34 cellular contexts compared by ENCODE assay signal in genomic region chr14:103142031-103142430, GRCh38. TPM values are rescaled to one million over a fixed set of nuclear protein-coding genes. Genes with fewer than 3 reads are reported as not detected.
DNase-seq lines count a peak whose midpoint lies in the region; ATAC-seq and TF ChIP-seq lines count a peak whose summit lies in the region.
"Had no signal": no experiment of that assay in that cellular context is flagged by ENCODE, and none has a peak within 500 bp of the region (broad histone marks: within the 10 kb centered on the region; RNA-seq: fewer than 3 reads in every experiment).

No MANE protein-coding gene starts in this region.

- no peaks in the 10 kb centered on the region for H3K36me3 Mint-ChIP-seq in T-helper 2 cell treated with Interferon-gamma antibody and Interleukin-4, amounts not matched to agents 5 μg/mL and 100 μg/mL, for 36 hours (ENCODE audit: low read depth)
- H3K36me3 Mint-ChIP-seq: activated naive CD8-positive, alpha-beta T cell treated with anti-CD3 and anti-CD28 coated beads, Interleukin-2, amount 10 ng/mL, durations not matched to agents 7 days and 5 days; IgD-negative memory B cell; memory B cell had no signal

- H3K4me3 ChIP-seq in OCI-LY7 (ENCODE audit: low read depth, low read length, poor library complexity, severe bottlenecking), result no peak overlapping the region
- H3K4me3 ChIP-seq in parathyroid adenoma (ENCODE audit: low read depth, low read length), result no peak overlapping the region
- no peak overlapping the region for H3K4me3 ChIP-seq in smooth muscle cell
- H3K4me3 ChIP-seq: ascending aorta, GM23338, skin epidermis had no signal

- H3K4me2 ChIP-seq in OCI-LY7 (ENCODE audit: low read length) (peak overlapping the region; percentile 73), parathyroid adenoma (ENCODE audit: low read length) (no peak overlapping the region), smooth muscle cell (no peak overlapping the region)
- H3K4me2 ChIP-seq: GM23338 had no signal

- H3K4me1 Mint-ChIP-seq in T-helper 2 cell treated with Interferon-gamma antibody and Interleukin-4, amounts not matched to agents 5 μg/mL and 100 μg/mL, for 36 hours (ENCODE audit: low read depth), result peaks cover 5% of the 10 kb centered on the region
- H3K4me1 Mint-ChIP-seq: activated naive CD8-positive, alpha-beta T cell treated with anti-CD3 and anti-CD28 coated beads, Interleukin-2, amount 10 ng/mL, durations not matched to agents 7 days and 5 days had no signal

- no peak overlapping the region for H3K27ac Mint-ChIP-seq in T-helper 2 cell treated with Interferon-gamma antibody and Interleukin-4, amounts not matched to agents 5 μg/mL and 100 μg/mL, for 36 hours
- H3K27ac Mint-ChIP-seq: activated B cell treated with CpG ODN at 0.5 μM for 24 hours; activated naive CD8-positive, alpha-beta T cell treated with anti-CD3 and anti-CD28 coated beads, Interleukin-2, amount 10 ng/mL, durations not matched to agents 7 days and 5 days; GM23338 had no signal

- peaks cover 15% of the 10 kb centered on the region for H3F3A ChIP-seq in smooth muscle cell (ENCODE audit: low read depth)

- peaks cover 7% of the 10 kb centered on the region for H3K27me3 Mint-ChIP-seq in T-helper 2 cell treated with Interferon-gamma antibody and Interleukin-4, amounts not matched to agents 5 μg/mL and 100 μg/mL, for 36 hours (ENCODE audit: low read depth)

- H3K9ac ChIP-seq in parathyroid adenoma (no peak overlapping the region), smooth muscle cell (ENCODE audit: low read depth) (no peak overlapping the region)

- H3K4me1 ChIP-seq in OCI-LY7 (ENCODE audit: insufficient read depth, low read length, poor library complexity, severe bottlenecking), result peaks cover 34% of the 10 kb centered on the region
- peaks cover 32% of the 10 kb centered on the region for H3K4me1 ChIP-seq in parathyroid adenoma
- peaks cover 25% of the 10 kb centered on the region for H3K4me1 ChIP-seq in smooth muscle cell (ENCODE audit: low read depth)
- H3K4me1 ChIP-seq: ascending aorta had no signal

- H3K27ac ChIP-seq in OCI-LY7 (ENCODE audit: low read depth, low read length, poor library complexity, severe bottlenecking) (peak overlapping the region; percentile 91), parathyroid adenoma (peak overlapping the region; percentile 40), smooth muscle cell (ENCODE audit: low read depth) (no peak overlapping the region)
- H3K27ac ChIP-seq: 22Rv1, ascending aorta, skin epidermis had no signal

- 84% methylated on average over 5 of the region's 5 CpGs for WGBS in smooth muscle cell (ENCODE audit: low lambda C conversion rate)

- H3K79me2 ChIP-seq in OCI-LY7 (ENCODE audit: insufficient read depth, low read depth, low read length), result no peaks in the 10 kb centered on the region
- H3K79me2 ChIP-seq in parathyroid adenoma, result no peaks in the 10 kb centered on the region
- H3K79me2 ChIP-seq in smooth muscle cell (ENCODE audit: low read depth), result no peaks in the 10 kb centered on the region

- H3K27me3 ChIP-seq in parathyroid adenoma (ENCODE audit: control insufficient read depth, insufficient read depth, low read length), result no peaks in the 10 kb centered on the region
- no peaks in the 10 kb centered on the region for H3K27me3 ChIP-seq in smooth muscle cell (ENCODE audit: low read depth)

- no peaks in the 10 kb centered on the region for H4K20me1 ChIP-seq in OCI-LY7 (ENCODE audit: insufficient read depth, low read length)
- H4K20me1 ChIP-seq in smooth muscle cell (ENCODE audit: low read depth), result no peaks in the 10 kb centered on the region

- TF ChIP-seq CTCF in OCI-LY7 (conservative IDR thresholded peaks at IDR 0.05; ENCODE audit: low read length), result peak; percentile 45
- peak; percentile 44 for TF ChIP-seq CTCF in parathyroid adenoma (IDR thresholded peaks at IDR 0.05)
- no peak for TF ChIP-seq CTCF in smooth muscle cell (IDR thresholded peaks at IDR 0.05; ENCODE audit: borderline replicate concordance, insufficient read depth, poor library complexity, severe bottlenecking)

- H3K9me3 ChIP-seq in OCI-LY7 (ENCODE audit: low read length), result no peaks in the 10 kb centered on the region
- H3K9me3 ChIP-seq in parathyroid adenoma (ENCODE audit: control insufficient read depth, low read length), result no peaks in the 10 kb centered on the region
- H3K9me3 ChIP-seq in smooth muscle cell (replicated peaks; ENCODE audit: low read depth), result no peaks in the 10 kb centered on the region
- H3K9me3 ChIP-seq: ascending aorta had no signal

- H3K36me3 ChIP-seq in OCI-LY7 (ENCODE audit: insufficient read depth, low read length), result no peaks in the 10 kb centered on the region
- no peaks in the 10 kb centered on the region for H3K36me3 ChIP-seq in parathyroid adenoma (ENCODE audit: control insufficient read depth, insufficient read depth, low read length)
- no peaks in the 10 kb centered on the region for H3K36me3 ChIP-seq in smooth muscle cell (ENCODE audit: low read depth)
- H3K36me3 ChIP-seq: ascending aorta had no signal

- no peaks in the 10 kb centered on the region for H3K9me2 ChIP-seq in OCI-LY7 (ENCODE audit: insufficient read depth, low read length)

- H3K4me3 Mint-ChIP-seq in T-helper 2 cell treated with Interferon-gamma antibody and Interleukin-4, amounts not matched to agents 5 μg/mL and 100 μg/mL, for 36 hours, result no peak overlapping the region
- H3K4me3 Mint-ChIP-seq: activated B cell treated with CpG ODN at 0.5 μM for 24 hours; activated naive CD8-positive, alpha-beta T cell treated with anti-CD3 and anti-CD28 coated beads, Interleukin-2, amount 10 ng/mL, durations not matched to agents 7 days and 5 days; activated T-cell treated with anti-CD3 and anti-CD28 coated beads, Interleukin-2, amount 50 U/mL, for 4 hours; GM23338; memory B cell had no signal

- H2AFZ ChIP-seq in OCI-LY7 (ENCODE audit: low read length) (peak overlapping the region; percentile 45; the same call in 1 of the 2 replicates), parathyroid adenoma (peak overlapping the region; percentile 68), smooth muscle cell (ENCODE audit: low read depth) (no peak overlapping the region)
- H2AFZ ChIP-seq: GM23338 had no signal

- H3K9me3 Mint-ChIP-seq in T-helper 2 cell treated with Interferon-gamma antibody and Interleukin-4, amounts not matched to agents 5 μg/mL and 100 μg/mL, for 36 hours, result no peaks in the 10 kb centered on the region
- H3K9me3 Mint-ChIP-seq: activated naive CD8-positive, alpha-beta T cell treated with anti-CD3 and anti-CD28 coated beads, Interleukin-2, amount 10 ng/mL, durations not matched to agents 7 days and 5 days; activated T-cell treated with anti-CD3 and anti-CD28 coated beads, Interleukin-2, amount 50 U/mL, for 4 hours; GM23338; IgD-negative memory B cell; memory B cell; nephron had no signal

- DNase-seq in DMS 273 (lab: John Stamatoyannopoulos, UW; ENCODE audit: unreplicated experiment) (peak; percentile 64), DMS 273 treated with DMSO at 0.1 percent for 48 hours (lab: John Stamatoyannopoulos, UW) (no peak), NCI-H2107 treated with DMSO at 0.1 percent for 48 hours (lab: John Stamatoyannopoulos, UW; ENCODE audit: unreplicated experiment) (peak; percentile 78), OCI-LY7 (ENCODE audit: low spot score) (peak; percentile 63), smooth muscle cell (lab: John Stamatoyannopoulos, UW; ENCODE audit: unreplicated experiment) (no peak)
- DNase-seq in T-helper 2 cell treated with Interferon-gamma antibody and Interleukin-4, amounts not matched to agents 5 μg/mL and 100 μg/mL, for 36 hours (ENCODE audit: low spot score), result no peak
- DNase-seq: activated B cell treated with CpG ODN at 0.5 μM for 24 hours; activated CD4-positive, alpha-beta T cell treated with anti-CD3 and anti-CD28 coated beads, Interleukin-2, amount 50 U/mL, for 1 hour; activated gamma-delta T cell; activated naive CD8-positive, alpha-beta T cell treated with anti-CD3 and anti-CD28 coated beads, Interleukin-2, amount 10 ng/mL, durations not matched to agents 7 days and 5 days; activated T-cell treated with anti-CD3 and anti-CD28 coated beads, Interleukin-2, amount 50 U/mL, for 4 hours; Calu3; effector CD4-positive, alpha-beta T cell; left colon; NCI-H2081; NCI-H510A; stimulated activated naive CD8-positive, alpha-beta T cell treated with anti-CD3 and anti-CD28 coated beads, Interleukin-15, Interleukin-2, amounts not matched to agents 100 U/mL and 50 U/mL, for 24 hours; T-helper 9 cell had no signal

- BruUV-seq in OCI-LY7 (replicated peaks; lab: Mats Ljungman, UMichigan), result no TSS peak

- POLR2A ChIA-PET in OCI-LY7 (lab: Charles Lee), result interaction anchor here (0.6 kb wide), 1 partner anchor 154 kb away, joined by 3 read pairs; no protein-coding TSS in a partner anchor

- intact Hi-C loops in OCI-LY7 (cut with micrococcal nuclease; ENCODE audit: unreplicated experiment), result no loop called here

- CTCF ChIA-PET in OCI-LY7 (lab: Charles Lee; ENCODE audit: unreplicated experiment), result interaction anchor here (3.2 kb wide), 1 partner anchor 37 kb away, joined by 24 read pairs; no protein-coding TSS in a partner anchor

- ATAC-seq in HG03354 (IDR thresholded peaks at IDR 0.05; ENCODE audit: poor library complexity, severe bottlenecking, unreplicated experiment), result no peak
- ATAC-seq: activated T-cell treated with anti-CD3 and anti-CD28 coated beads, Interleukin-2, amount 50 U/mL, for 4 hours; GM23338; left colon; stimulated activated naive CD8-positive, alpha-beta T cell treated with anti-CD3 and anti-CD28 coated beads, Interleukin-15, Interleukin-2, amounts not matched to agents 100 U/mL and 50 U/mL, for 24 hours had no signal

RNA-seq across cellular contexts. Expression of gene TNFAIP2, which starts 18.8 kb away (rescaled TPM):
- total RNA-seq in OCI-LY7 (2014; rRNA removed; shearing (Covaris generic)), result not detected in 2 replicates
- total RNA-seq in OCI-LY7 (2022) (not detected in 2 replicates), smooth muscle cell (35.7 and 46.5 TPM in 2 replicates)
- polyA plus RNA-seq in smooth muscle cell, result 57.7 and 76.5 TPM in 2 replicates
- polyA plus RNA-seq: IgD-negative memory B cell had no signal

RNA-seq across cellular contexts. Expression of gene EXOC3L4, which starts 47.5 kb away (rescaled TPM):
- not detected in 2 replicates for total RNA-seq in OCI-LY7 (2014; rRNA removed; shearing (Covaris generic))
- total RNA-seq in OCI-LY7 (2022) (not detected in 2 replicates), smooth muscle cell (not detected in 2 replicates)
- not detected in 2 replicates for polyA plus RNA-seq in smooth muscle cell
- total RNA-seq: activated B cell treated with CpG ODN at 0.5 μM for 24 hours; activated naive CD8-positive, alpha-beta T cell treated with anti-CD3 and anti-CD28 coated beads, Interleukin-2, amount 10 ng/mL, durations not matched to agents 7 days and 5 days; activated T-cell treated with anti-CD3 and anti-CD28 coated beads, Interleukin-2, amount 50 U/mL, for 4 hours; ascending aorta; glomerular endothelial cell; GM23338; RPMI7951; temporal lobe had no signal
- polyA plus RNA-seq: CD14-positive monocyte, GM23338, IgD-negative memory B cell had no signal

RNA-seq across cellular contexts. Expression of gene LBHD2, which starts 58.0 kb away (rescaled TPM):
- total RNA-seq in OCI-LY7 (2014; rRNA removed; shearing (Covaris generic)), result not detected in 2 replicates
- total RNA-seq in OCI-LY7 (2022) (not detected in 2 replicates), smooth muscle cell (not detected in 2 replicates)
- polyA plus RNA-seq in smooth muscle cell, result not detected in 2 replicates
- total RNA-seq: activated B cell treated with CpG ODN at 0.5 μM for 24 hours; activated naive CD8-positive, alpha-beta T cell treated with anti-CD3 and anti-CD28 coated beads, Interleukin-2, amount 10 ng/mL, durations not matched to agents 7 days and 5 days; activated T-cell treated with anti-CD3 and anti-CD28 coated beads, Interleukin-2, amount 50 U/mL, for 4 hours; ascending aorta; Calu3; glomerular endothelial cell; GM23338; left colon; osteocyte; renal cortical epithelial cell; RPMI7951; temporal lobe; ureter had no signal
- polyA plus RNA-seq: CD14-positive monocyte, GM23338, IgD-negative memory B cell had no signal

Comparison
In these comparisons a context has a peak if more than half of its experiments do, and no peak if none do; other contexts are left out.
1. DNase-seq: peak in DMS 273 (single experiment), NCI-H2107 treated with DMSO at 0.1 percent for 48 hours (single experiment) and OCI-LY7 (single experiment); none in DMS 273 treated with DMSO at 0.1 percent for 48 hours (single experiment), T-helper 2 cell treated with Interferon-gamma antibody and Interleukin-4, amounts not matched to agents 5 μg/mL and 100 μg/mL, for 36 hours (single experiment) and smooth muscle cell (single experiment).
2. RNA of gene TNFAIP2, which starts 18.8 kb away (total RNA-seq): 35.7 to 46.5 TPM in smooth muscle cell; not detected in OCI-LY7; every median in the first group is over 10 times any median in the second.